ENCODE assay signal across 8 cellular contexts in the genomic region with DNA sequence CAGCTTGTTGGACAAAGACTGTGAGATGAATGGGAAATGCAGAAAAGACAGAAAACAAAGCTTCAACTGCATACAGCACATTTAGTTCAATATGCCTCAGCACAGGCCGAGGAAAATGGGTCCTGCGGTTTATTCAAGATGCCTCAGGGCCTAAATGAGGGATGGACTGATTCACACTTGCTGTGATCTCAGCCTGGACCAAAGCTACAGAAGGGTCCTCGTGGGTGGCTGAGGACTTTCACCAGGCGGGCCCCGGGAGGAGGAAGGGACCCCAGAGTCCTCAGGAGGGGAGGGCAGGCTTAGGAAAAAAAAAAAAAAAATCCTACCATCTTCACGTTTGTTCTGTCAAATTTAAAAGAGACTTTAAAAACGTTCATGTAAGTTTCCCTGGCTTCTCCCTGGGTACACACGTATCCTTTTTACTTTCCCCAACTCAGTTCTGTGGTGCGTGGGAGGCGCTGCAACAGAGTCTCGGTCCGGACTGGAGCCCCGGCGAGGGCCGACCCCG. TPM values are rescaled to one million over a fixed set of nuclear protein-coding genes. Genes with fewer than 3 reads are reported as not detected.
DNase-seq lines count a peak whose midpoint lies in the region; ATAC-seq and TF ChIP-seq lines count a peak whose summit lies in the region.

No MANE protein-coding gene starts in this region.

- H3K36me3 ChIP-seq in SU-DHL-6 (ENCODE audit: low read length): no peaks in the 10 kb centered on the region

- H3K27ac ChIP-seq in SU-DHL-6 (ENCODE audit: low read depth, low read length): no peak overlapping the region
- peak overlapping the region; percentile 94 for H3K27ac ChIP-seq in epithelial cell of prostate

- POLR2A ChIA-PET in HEK293T (lab: Yijun Ruan, JAX): interaction anchor here (0.6 to 4.0 kb wide), 13 partner anchors 9 to 365 kb away, joined by 3 to 24 read pairs (median 6); a partner anchor contains a TSS

- no peaks in the 10 kb centered on the region for H3K27me3 ChIP-seq in SU-DHL-6 (ENCODE audit: low read length)

- peak overlapping the region; percentile 81 for H3K4me3 Mint-ChIP-seq in natural killer cell treated with Interleukin-12 subunit alpha and Interleukin-12 subunit beta and Interleukin-15 and Interleukin-18, amount 100 ng/mL, for 72 hours

- H3K9me3 Mint-ChIP-seq in natural killer cell treated with Interleukin-12 subunit alpha and Interleukin-12 subunit beta and Interleukin-15 and Interleukin-18, amount 100 ng/mL, for 72 hours: no peaks in the 10 kb centered on the region

- intact Hi-C loops in posterior cingulate gyrus (cut with DNase I): loop anchor here (10.0 kb wide), 3 partner anchors 233 to 453 kb away; a partner anchor contains a TSS

- peaks cover 9 to 16% of the 10 kb centered on the region in 2 donors for H3K4me1 Mint-ChIP-seq in natural killer cell treated with Interleukin-12 subunit alpha and Interleukin-12 subunit beta and Interleukin-15 and Interleukin-18, amount 100 ng/mL, for 72 hours (ENCODE audit: low read depth in 2 of 2)

- H3K9ac ChIP-seq in SU-DHL-6 (ENCODE audit: low read length): peak overlapping the region; percentile 75

- no peak for TF ChIP-seq CTCF in SU-DHL-6 (IDR thresholded peaks at IDR 0.05; ENCODE audit: insufficient read depth, low read length, poor library complexity, severe bottlenecking)

- no peaks in the 10 kb centered on the region for H3K79me2 ChIP-seq in SU-DHL-6 (ENCODE audit: insufficient read depth, low read length)

- H3K27me3 Mint-ChIP-seq in natural killer cell treated with Interleukin-12 subunit alpha and Interleukin-12 subunit beta and Interleukin-15 and Interleukin-18, amount 100 ng/mL, for 72 hours: no peaks in the 10 kb centered on the region

- ATAC-seq in natural killer cell treated with Interleukin-12 subunit alpha and Interleukin-12 subunit beta and Interleukin-15 and Interleukin-18, amount 100 ng/mL, for 72 hours: peak in 1 of 2 donors; percentile 2

- H3K27ac Mint-ChIP-seq in natural killer cell treated with Interleukin-12 subunit alpha and Interleukin-12 subunit beta and Interleukin-15 and Interleukin-18, amount 100 ng/mL, for 72 hours: peak overlapping the region; percentile 82 to 83

- H3K36me3 Mint-ChIP-seq in natural killer cell treated with Interleukin-12 subunit alpha and Interleukin-12 subunit beta and Interleukin-15 and Interleukin-18, amount 100 ng/mL, for 72 hours: no peaks in the 10 kb centered on the region

- H3K9me3 ChIP-seq in SU-DHL-6 (ENCODE audit: insufficient read depth, low read length): no peaks in the 10 kb centered on the region

- H4K20me1 ChIP-seq in SU-DHL-6 (ENCODE audit: low read depth, low read length): no peaks in the 10 kb centered on the region

- peak overlapping the region; percentile 80 for H3K4me3 ChIP-seq in SU-DHL-6 (ENCODE audit: insufficient read depth, low read length, poor library complexity, severe bottlenecking)

- peak overlapping the region; percentile 95 for H2AFZ ChIP-seq in SU-DHL-6 (ENCODE audit: low read depth, low read length, severe bottlenecking)

- H3F3A ChIP-seq in SU-DHL-6 (ENCODE audit: insufficient read depth): 0 out of 2 replicates have a peak, but pooled peaks cover 7% of the 10 kb centered on the region

- CTCF ChIA-PET in HEK293T (lab: Yijun Ruan, JAX): interaction anchor here (0.8 to 2.6 kb wide), 12 partner anchors 8 to 1108 kb away, joined by 3 to 14 read pairs (median 3); a partner anchor contains a TSS

- peak overlapping the region; percentile 92 for H3K4me2 ChIP-seq in SU-DHL-6 (ENCODE audit: low read depth, low read length, poor library complexity, severe bottlenecking)

- DNase-seq in GM04503 (ENCODE audit: low read depth) (peak; percentile 21), HEK293T (ENCODE audit: extremely low spot score) (no peak), epithelial cell of prostate (ENCODE audit: low read depth, low spot score) (no peak), posterior cingulate gyrus (no peak), NCI-H2107 treated with DMSO at 0.1 percent for 48 hours (lab: John Stamatoyannopoulos, UW; ENCODE audit: unreplicated experiment) (no peak), mucosa of gallbladder (ENCODE audit: low spot score) (no peak)
- no peak for DNase-seq in natural killer cell treated with Interleukin-12 subunit alpha and Interleukin-12 subunit beta and Interleukin-15 and Interleukin-18, amount 100 ng/mL, for 72 hours (ENCODE audit: low spot score)

- H3K9me2 ChIP-seq in SU-DHL-6 (replicated peaks; ENCODE audit: insufficient read depth, low read length): no peaks in the 10 kb centered on the region

TF ChIP-seq in HEK293T, 16 proteins besides CTCF, POLR2A, EP300 and RAD21:
- peak; percentile 56; the same call in 1 of the 2 replicates for TF ChIP-seq ZNF384 (IDR thresholded peaks at IDR 0.05)
- no peak for TF ChIP-seq NFRKB (IDR thresholded peaks at IDR 0.05)

RNA-seq across cellular contexts. Expression of a gene that starts 0.6 kb away (rescaled TPM):
- total RNA-seq in natural killer cell treated with Interleukin-12 subunit alpha and Interleukin-12 subunit beta and Interleukin-15 and Interleukin-18, amount 100 ng/mL, for 72 hours: 10 to 100 TPM; 14.0 to 27.9 TPM
- total RNA-seq in mucosa of gallbladder: 17.3 TPM

RNA-seq across cellular contexts. Expression of a gene that starts 21.9 kb away (rescaled TPM):
- 10 to 100 TPM; 11.5 to 19.9 TPM for total RNA-seq in natural killer cell treated with Interleukin-12 subunit alpha and Interleukin-12 subunit beta and Interleukin-15 and Interleukin-18, amount 100 ng/mL, for 72 hours
- 11.7 TPM for total RNA-seq in mucosa of gallbladder
